ENCODE assay signal across 1 cellular context in genomic region chr16:47553853-47554564, GRCh38.
TF ChIP-seq lines count a peak whose summit lies in the region.

No MANE protein-coding gene starts in this region.

TF ChIP-seq in HepG2, 621 proteins besides CTCF, POLR2A, EP300 and RAD21 (continued from another document and continues in another):
- TF ChIP-seq, protein P1, sequence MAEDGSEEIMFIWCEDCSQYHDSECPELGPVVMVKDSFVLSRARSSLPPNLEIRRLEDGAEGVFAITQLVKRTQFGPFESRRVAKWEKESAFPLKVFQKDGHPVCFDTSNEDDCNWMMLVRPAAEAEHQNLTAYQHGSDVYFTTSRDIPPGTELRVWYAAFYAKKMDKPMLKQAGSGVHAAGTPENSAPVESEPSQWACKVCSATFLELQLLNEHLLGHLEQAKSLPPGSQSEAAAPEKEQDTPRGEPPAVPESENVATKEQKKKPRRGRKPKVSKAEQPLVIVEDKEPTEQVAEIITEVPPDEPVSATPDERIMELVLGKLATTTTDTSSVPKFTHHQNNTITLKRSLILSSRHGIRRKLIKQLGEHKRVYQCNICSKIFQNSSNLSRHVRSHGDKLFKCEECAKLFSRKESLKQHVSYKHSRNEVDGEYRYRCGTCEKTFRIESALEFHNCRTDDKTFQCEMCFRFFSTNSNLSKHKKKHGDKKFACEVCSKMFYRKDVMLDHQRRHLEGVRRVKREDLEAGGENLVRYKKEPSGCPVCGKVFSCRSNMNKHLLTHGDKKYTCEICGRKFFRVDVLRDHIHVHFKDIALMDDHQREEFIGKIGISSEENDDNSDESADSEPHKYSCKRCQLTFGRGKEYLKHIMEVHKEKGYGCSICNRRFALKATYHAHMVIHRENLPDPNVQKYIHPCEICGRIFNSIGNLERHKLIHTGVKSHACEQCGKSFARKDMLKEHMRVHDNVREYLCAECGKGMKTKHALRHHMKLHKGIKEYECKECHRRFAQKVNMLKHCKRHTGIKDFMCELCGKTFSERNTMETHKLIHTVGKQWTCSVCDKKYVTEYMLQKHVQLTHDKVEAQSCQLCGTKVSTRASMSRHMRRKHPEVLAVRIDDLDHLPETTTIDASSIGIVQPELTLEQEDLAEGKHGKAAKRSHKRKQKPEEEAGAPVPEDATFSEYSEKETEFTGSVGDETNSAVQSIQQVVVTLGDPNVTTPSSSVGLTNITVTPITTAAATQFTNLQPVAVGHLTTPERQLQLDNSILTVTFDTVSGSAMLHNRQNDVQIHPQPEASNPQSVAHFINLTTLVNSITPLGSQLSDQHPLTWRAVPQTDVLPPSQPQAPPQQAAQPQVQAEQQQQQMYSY (CRISPR knock-in tag; IDR thresholded peaks at IDR 0.05), result no peak
- TF ChIP-seq, protein P2, sequence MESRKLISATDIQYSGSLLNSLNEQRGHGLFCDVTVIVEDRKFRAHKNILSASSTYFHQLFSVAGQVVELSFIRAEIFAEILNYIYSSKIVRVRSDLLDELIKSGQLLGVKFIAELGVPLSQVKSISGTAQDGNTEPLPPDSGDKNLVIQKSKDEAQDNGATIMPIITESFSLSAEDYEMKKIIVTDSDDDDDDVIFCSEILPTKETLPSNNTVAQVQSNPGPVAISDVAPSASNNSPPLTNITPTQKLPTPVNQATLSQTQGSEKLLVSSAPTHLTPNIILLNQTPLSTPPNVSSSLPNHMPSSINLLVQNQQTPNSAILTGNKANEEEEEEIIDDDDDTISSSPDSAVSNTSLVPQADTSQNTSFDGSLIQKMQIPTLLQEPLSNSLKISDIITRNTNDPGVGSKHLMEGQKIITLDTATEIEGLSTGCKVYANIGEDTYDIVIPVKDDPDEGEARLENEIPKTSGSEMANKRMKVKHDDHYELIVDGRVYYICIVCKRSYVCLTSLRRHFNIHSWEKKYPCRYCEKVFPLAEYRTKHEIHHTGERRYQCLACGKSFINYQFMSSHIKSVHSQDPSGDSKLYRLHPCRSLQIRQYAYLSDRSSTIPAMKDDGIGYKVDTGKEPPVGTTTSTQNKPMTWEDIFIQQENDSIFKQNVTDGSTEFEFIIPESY (CRISPR knock-in tag; IDR thresholded peaks at IDR 0.05), result no peak
- TF ChIP-seq ZNF333 (CRISPR knock-in tag; IDR thresholded peaks at IDR 0.05; ENCODE audit: borderline replicate concordance) (no peak), ZNF646 (CRISPR knock-in tag; IDR thresholded peaks at IDR 0.05) (no peak), HMGA1 (CRISPR knock-in tag; conservative IDR thresholded peaks at IDR 0.05) (no peak), ONECUT2 (CRISPR knock-in tag; IDR thresholded peaks at IDR 0.05) (no peak), FOXK2 (IDR thresholded peaks at IDR 0.05) (no peak), ZBTB25 (CRISPR knock-in tag; IDR thresholded peaks at IDR 0.05) (no peak), TRAFD1 (CRISPR knock-in tag; IDR thresholded peaks at IDR 0.05; ENCODE audit: borderline replicate concordance) (no peak), ZNF382 (CRISPR knock-in tag; IDR thresholded peaks at IDR 0.05; ENCODE audit: borderline replicate concordance) (no peak), KDM2A (CRISPR knock-in tag; IDR thresholded peaks at IDR 0.05; ENCODE audit: borderline replicate concordance, low read depth) (peak; percentile 16; the same call in 1 of the 2 replicates), ZNF572 (CRISPR knock-in tag; IDR thresholded peaks at IDR 0.05) (peak; percentile 67; the same call in 1 of the 2 replicates), ZNF816 (CRISPR knock-in tag; IDR thresholded peaks at IDR 0.05; ENCODE audit: borderline replicate concordance) (no peak), NR2F6 (IDR thresholded peaks at IDR 0.05) (no peak), NR2F6 (CRISPR knock-in tag; IDR thresholded peaks at IDR 0.05) (0 out of 2 replicates have a peak, but pooled peaks have one; percentile 16), NCOR1 (IDR thresholded peaks at IDR 0.05; ENCODE audit: borderline replicate concordance, low read length) (no peak), ZKSCAN8 (CRISPR knock-in tag; IDR thresholded peaks at IDR 0.05; ENCODE audit: borderline replicate concordance) (no peak), CBX2 (IDR thresholded peaks at IDR 0.05; ENCODE audit: low read depth, low read length) (no peak), CBX2 (CRISPR knock-in tag; IDR thresholded peaks at IDR 0.05; ENCODE audit: low read depth) (no peak), ZNF780A (CRISPR knock-in tag; IDR thresholded peaks at IDR 0.05) (no peak), ARID2 (CRISPR knock-in tag; IDR thresholded peaks at IDR 0.05; ENCODE audit: borderline replicate concordance) (no peak), SRF (IDR thresholded peaks at IDR 0.05; ENCODE audit: low read depth, low read length) (no peak), ZNF12 (CRISPR knock-in tag; IDR thresholded peaks at IDR 0.05) (peak; percentile 65; the same call in 1 of the 2 replicates), ZNF747 (CRISPR knock-in tag; IDR thresholded peaks at IDR 0.05; ENCODE audit: borderline replicate concordance) (no peak), JUND (CRISPR knock-in tag; IDR thresholded peaks at IDR 0.05) (no peak), ZBTB2 (CRISPR knock-in tag; IDR thresholded peaks at IDR 0.05; ENCODE audit: low read depth) (no peak), SOX6 (IDR thresholded peaks at IDR 0.05) (no peak), SOX6 (CRISPR knock-in tag; IDR thresholded peaks at IDR 0.05) (peak; percentile 54; the same call in 1 of the 2 replicates), RARA (CRISPR knock-in tag; IDR thresholded peaks at IDR 0.05) (0 out of 2 replicates have a peak, but pooled peaks have one; percentile 20), ZNF644 (CRISPR knock-in tag; IDR thresholded peaks at IDR 0.05; ENCODE audit: low read depth) (peak; percentile 95)
- TF ChIP-seq, protein P3, sequence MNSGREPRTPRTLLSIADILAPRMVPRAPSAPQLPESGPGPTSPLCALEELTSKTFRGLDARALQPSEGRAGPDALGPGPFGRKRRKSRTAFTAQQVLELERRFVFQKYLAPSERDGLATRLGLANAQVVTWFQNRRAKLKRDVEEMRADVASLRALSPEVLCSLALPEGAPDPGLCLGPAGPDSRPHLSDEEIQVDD (CRISPR knock-in tag; IDR thresholded peaks at IDR 0.05; ENCODE audit: borderline replicate concordance), result no peak
- TF ChIP-seq, protein P4, sequence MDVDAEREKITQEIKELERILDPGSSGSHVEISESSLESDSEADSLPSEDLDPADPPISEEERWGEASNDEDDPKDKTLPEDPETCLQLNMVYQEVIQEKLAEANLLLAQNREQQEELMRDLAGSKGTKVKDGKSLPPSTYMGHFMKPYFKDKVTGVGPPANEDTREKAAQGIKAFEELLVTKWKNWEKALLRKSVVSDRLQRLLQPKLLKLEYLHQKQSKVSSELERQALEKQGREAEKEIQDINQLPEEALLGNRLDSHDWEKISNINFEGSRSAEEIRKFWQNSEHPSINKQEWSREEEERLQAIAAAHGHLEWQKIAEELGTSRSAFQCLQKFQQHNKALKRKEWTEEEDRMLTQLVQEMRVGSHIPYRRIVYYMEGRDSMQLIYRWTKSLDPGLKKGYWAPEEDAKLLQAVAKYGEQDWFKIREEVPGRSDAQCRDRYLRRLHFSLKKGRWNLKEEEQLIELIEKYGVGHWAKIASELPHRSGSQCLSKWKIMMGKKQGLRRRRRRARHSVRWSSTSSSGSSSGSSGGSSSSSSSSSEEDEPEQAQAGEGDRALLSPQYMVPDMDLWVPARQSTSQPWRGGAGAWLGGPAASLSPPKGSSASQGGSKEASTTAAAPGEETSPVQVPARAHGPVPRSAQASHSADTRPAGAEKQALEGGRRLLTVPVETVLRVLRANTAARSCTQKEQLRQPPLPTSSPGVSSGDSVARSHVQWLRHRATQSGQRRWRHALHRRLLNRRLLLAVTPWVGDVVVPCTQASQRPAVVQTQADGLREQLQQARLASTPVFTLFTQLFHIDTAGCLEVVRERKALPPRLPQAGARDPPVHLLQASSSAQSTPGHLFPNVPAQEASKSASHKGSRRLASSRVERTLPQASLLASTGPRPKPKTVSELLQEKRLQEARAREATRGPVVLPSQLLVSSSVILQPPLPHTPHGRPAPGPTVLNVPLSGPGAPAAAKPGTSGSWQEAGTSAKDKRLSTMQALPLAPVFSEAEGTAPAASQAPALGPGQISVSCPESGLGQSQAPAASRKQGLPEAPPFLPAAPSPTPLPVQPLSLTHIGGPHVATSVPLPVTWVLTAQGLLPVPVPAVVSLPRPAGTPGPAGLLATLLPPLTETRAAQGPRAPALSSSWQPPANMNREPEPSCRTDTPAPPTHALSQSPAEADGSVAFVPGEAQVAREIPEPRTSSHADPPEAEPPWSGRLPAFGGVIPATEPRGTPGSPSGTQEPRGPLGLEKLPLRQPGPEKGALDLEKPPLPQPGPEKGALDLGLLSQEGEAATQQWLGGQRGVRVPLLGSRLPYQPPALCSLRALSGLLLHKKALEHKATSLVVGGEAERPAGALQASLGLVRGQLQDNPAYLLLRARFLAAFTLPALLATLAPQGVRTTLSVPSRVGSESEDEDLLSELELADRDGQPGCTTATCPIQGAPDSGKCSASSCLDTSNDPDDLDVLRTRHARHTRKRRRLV (CRISPR knock-in tag; IDR thresholded peaks at IDR 0.05), result no peak
- TF ChIP-seq, protein P5, sequence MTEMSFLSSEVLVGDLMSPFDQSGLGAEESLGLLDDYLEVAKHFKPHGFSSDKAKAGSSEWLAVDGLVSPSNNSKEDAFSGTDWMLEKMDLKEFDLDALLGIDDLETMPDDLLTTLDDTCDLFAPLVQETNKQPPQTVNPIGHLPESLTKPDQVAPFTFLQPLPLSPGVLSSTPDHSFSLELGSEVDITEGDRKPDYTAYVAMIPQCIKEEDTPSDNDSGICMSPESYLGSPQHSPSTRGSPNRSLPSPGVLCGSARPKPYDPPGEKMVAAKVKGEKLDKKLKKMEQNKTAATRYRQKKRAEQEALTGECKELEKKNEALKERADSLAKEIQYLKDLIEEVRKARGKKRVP (CRISPR knock-in tag; IDR thresholded peaks at IDR 0.05), result no peak
